2 cellular contexts compared by ENCODE assay signal in the genomic region with DNA sequence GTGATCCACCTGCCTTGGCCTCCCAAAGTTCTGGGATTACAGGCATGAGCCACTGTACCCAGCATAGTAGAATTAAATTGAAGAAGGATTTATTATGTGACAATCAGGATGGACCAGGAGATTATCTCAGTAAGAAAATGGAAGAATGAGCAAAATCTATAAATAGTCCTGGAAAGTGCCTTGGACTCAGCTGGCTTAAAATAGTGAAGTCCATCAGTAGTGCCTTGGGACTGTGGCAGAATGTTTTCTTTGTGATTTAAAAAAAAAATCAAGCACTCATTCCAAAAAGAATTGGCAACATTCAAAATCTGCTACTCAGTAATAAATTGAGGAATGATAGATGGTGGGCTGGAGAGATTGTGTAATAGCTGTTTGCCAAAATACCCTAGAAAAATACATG.
TF ChIP-seq lines count a peak whose summit lies in the region.

No MANE protein-coding gene starts in this region.

TF ChIP-seq in IMR-90, 13 proteins besides CTCF, POLR2A, EP300 and RAD21:
- TF ChIP-seq, protein P1, sequence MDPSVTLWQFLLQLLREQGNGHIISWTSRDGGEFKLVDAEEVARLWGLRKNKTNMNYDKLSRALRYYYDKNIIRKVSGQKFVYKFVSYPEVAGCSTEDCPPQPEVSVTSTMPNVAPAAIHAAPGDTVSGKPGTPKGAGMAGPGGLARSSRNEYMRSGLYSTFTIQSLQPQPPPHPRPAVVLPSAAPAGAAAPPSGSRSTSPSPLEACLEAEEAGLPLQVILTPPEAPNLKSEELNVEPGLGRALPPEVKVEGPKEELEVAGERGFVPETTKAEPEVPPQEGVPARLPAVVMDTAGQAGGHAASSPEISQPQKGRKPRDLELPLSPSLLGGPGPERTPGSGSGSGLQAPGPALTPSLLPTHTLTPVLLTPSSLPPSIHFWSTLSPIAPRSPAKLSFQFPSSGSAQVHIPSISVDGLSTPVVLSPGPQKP (IDR thresholded peaks at IDR 0.05; ENCODE audit: borderline replicate concordance, low read depth, low read length), result no peak
- TF ChIP-seq CEBPB (IDR thresholded peaks at IDR 0.05; ENCODE audit: low read depth, low read length), result peak; percentile 26; the same call in 1 of the 2 replicates
- no peak for TF ChIP-seq NFE2L2 (IDR thresholded peaks at IDR 0.05; ENCODE audit: low read depth, low read length)

TF ChIP-seq in K562, 482 proteins besides CTCF, POLR2A, EP300 and RAD21:
- TF ChIP-seq CEBPB (tag; IDR thresholded peaks at IDR 0.05) (peak; percentile 13; the same call in 1 of the 2 replicates), CEBPG (CRISPR knock-in tag; IDR thresholded peaks at IDR 0.05) (no peak), CEBPG (tag; conservative IDR thresholded peaks at IDR 0.05 in 1 of 2, IDR thresholded peaks at IDR 0.05 in 1 of 2) (peak in 1 of 2 experiments; percentile 13; a peak in 1 of 4 replicates), NKRF (IDR thresholded peaks at IDR 0.05; ENCODE audit: borderline replicate concordance) (no peak)
TF ChIP-seq in K562: peak in this region for 2.
